Comparison of ENCODE assay signal across 28 cellular contexts in genomic region chr17:7940034-7940433, GRCh38. TPM values are rescaled to one million over a fixed set of nuclear protein-coding genes. Genes with fewer than 3 reads are reported as not detected.
"Had no signal": no experiment of that assay in that cellular context is flagged by ENCODE, and none has a peak within 500 bp of the region (broad histone marks: within the 10 kb centered on the region; RNA-seq: fewer than 3 reads in every experiment).

No MANE protein-coding gene starts in this region.

- ATAC-seq: activated CD4-positive, CD25-positive, alpha-beta regulatory T cell treated with anti-CD3 and anti-CD28 coated beads, Interleukin-2, amount 50 U/mL, for 24 hours; activated CD8-positive, alpha-beta T cell treated with anti-CD3 and anti-CD28 coated beads for 36 hours; activated naive CD4-positive, alpha-beta T cell treated with anti-CD3 and anti-CD28 coated beads, Interleukin-2, amount 50 U/mL, for 72 hours; esophagus mucosa had no signal

- H3K27ac ChIP-seq: ascending aorta, breast epithelium, cardiac muscle cell, colonic mucosa, WERI-Rb-1 had no signal

- H3K4me1 ChIP-seq: ascending aorta, breast epithelium, colonic mucosa had no signal

- H3K27me3 Mint-ChIP-seq: activated B cell treated with CpG ODN at 0.5 μM for 24 hours; activated CD8-positive, alpha-beta T cell treated with anti-CD3 and anti-CD28 coated beads for 36 hours; activated naive CD4-positive, alpha-beta T cell treated with anti-CD3 and anti-CD28 coated beads, Interleukin-2, amount 10 ng/mL, durations not matched to agents 7 days and 5 days; activated naive CD8-positive, alpha-beta T cell treated with anti-CD3 and anti-CD28 coated beads, Interleukin-2, amount 10 ng/mL, durations not matched to agents 7 days and 5 days had no signal

- H3K9me3 ChIP-seq: ascending aorta, breast epithelium, colonic mucosa had no signal

- H3K36me3 ChIP-seq: colonic mucosa had no signal

- H3K4me3 ChIP-seq: ascending aorta, breast epithelium, cardiac muscle cell, colonic mucosa had no signal

- DNase-seq: activated B cell treated with CpG ODN at 0.5 μM for 24 hours; activated CD4-positive, alpha-beta T cell treated with anti-CD3 and anti-CD28 coated beads for 48 hours; activated CD4-positive, alpha-beta T cell treated with anti-CD3 and anti-CD28 coated beads, Interleukin-2, amount 50 U/mL, for 1 hour; activated CD4-positive, alpha-beta T cell treated with anti-CD3 and anti-CD28 coated beads, Interleukin-2, amount 50 U/mL, for 48 hours; activated CD8-positive, alpha-beta memory T cell treated with anti-CD3 and anti-CD28 coated beads for 24 hours; activated CD8-positive, alpha-beta memory T cell treated with anti-CD3 and anti-CD28 coated beads, Interleukin-2, amount 50 U/mL, for 4 hours; activated CD8-positive, alpha-beta T cell treated with anti-CD3 and anti-CD28 coated beads for 36 hours; activated gamma-delta T cell; activated naive CD4-positive, alpha-beta T cell; activated naive CD4-positive, alpha-beta T cell treated with anti-CD3 and anti-CD28 coated beads, Interleukin-2, amount 10 ng/mL, durations not matched to agents 7 days and 5 days; activated T-cell treated with anti-CD3 and anti-CD28 coated beads, Interleukin-2, amount 50 U/mL, for 1 hour; activated T-cell treated with anti-CD3 and anti-CD28 coated beads, Interleukin-2, amount 50 U/mL, for 48 hours; central memory CD4-positive, alpha-beta T cell; cerebellar nuclear complex; colonic mucosa; effector CD8-positive, alpha-beta T cell; foreskin fibroblast; T1000; WERI-Rb-1 had no signal

- H3K27ac Mint-ChIP-seq: activated B cell treated with CpG ODN at 0.5 μM for 24 hours; activated CD8-positive, alpha-beta T cell treated with anti-CD3 and anti-CD28 coated beads for 36 hours; activated naive CD4-positive, alpha-beta T cell treated with anti-CD3 and anti-CD28 coated beads, Interleukin-2, amount 10 ng/mL, durations not matched to agents 7 days and 5 days; activated T-helper 1 cell treated with anti-CD3 and anti-CD28 coated beads, Interleukin-12 subunit alpha, Interleukin-12 subunit beta, Interleukin-2, Interleukin-4 antibody, amounts not matched to agents 30 ng/mL and 10 ng/mL and 1 ng/mL, durations not matched to agents 14 hours and 24 hours and 36 hours had no signal

- H3K27me3 ChIP-seq: ascending aorta, breast epithelium, cardiac muscle cell, colonic mucosa had no signal

- H3K9me3 Mint-ChIP-seq: activated B cell treated with CpG ODN at 0.5 μM for 24 hours; activated CD8-positive, alpha-beta T cell treated with anti-CD3 and anti-CD28 coated beads for 36 hours; activated naive CD4-positive, alpha-beta T cell treated with anti-CD3 and anti-CD28 coated beads, Interleukin-2, amount 10 ng/mL, durations not matched to agents 7 days and 5 days; activated naive CD4-positive, alpha-beta T cell treated with anti-CD3 and anti-CD28 coated beads, Interleukin-2, amount 50 U/mL, for 72 hours; activated naive CD8-positive, alpha-beta T cell treated with anti-CD3 and anti-CD28 coated beads, Interleukin-2, amount 10 ng/mL, durations not matched to agents 7 days and 5 days; activated T-helper 1 cell treated with anti-CD3 and anti-CD28 coated beads, Interleukin-12 subunit alpha, Interleukin-12 subunit beta, Interleukin-2, Interleukin-4 antibody, amounts not matched to agents 30 ng/mL and 10 ng/mL and 1 ng/mL, durations not matched to agents 14 hours and 24 hours and 36 hours; brain had no signal

- H3K4me3 Mint-ChIP-seq: activated B cell treated with CpG ODN at 0.5 μM for 24 hours; activated CD8-positive, alpha-beta T cell treated with anti-CD3 and anti-CD28 coated beads for 36 hours; activated naive CD4-positive, alpha-beta T cell treated with anti-CD3 and anti-CD28 coated beads, Interleukin-2, amount 10 ng/mL, durations not matched to agents 7 days and 5 days; activated naive CD8-positive, alpha-beta T cell treated with anti-CD3 and anti-CD28 coated beads, Interleukin-2, amount 10 ng/mL, durations not matched to agents 7 days and 5 days; activated T-helper 1 cell treated with anti-CD3 and anti-CD28 coated beads, Interleukin-12 subunit alpha, Interleukin-12 subunit beta, Interleukin-2, Interleukin-4 antibody, amounts not matched to agents 30 ng/mL and 10 ng/mL and 1 ng/mL, durations not matched to agents 14 hours and 24 hours and 36 hours; brain had no signal

RNA-seq across cellular contexts. Expression of gene KCNAB3, which starts 10.4 kb away (rescaled TPM):
- total RNA-seq: ascending aorta had no signal
